ENCODE assay signal across 3 cellular contexts in genomic region chr21:24419641-24420040, GRCh38.
DNase-seq lines count a peak whose midpoint lies in the region; ATAC-seq, FAIRE-seq and TF ChIP-seq lines count a peak whose summit lies in the region.
"Not testable (repeated sequence)": the region's sequence is repeated elsewhere in the genome, so short reads cannot be mapped to it uniquely, and the experiment has no call there.

No MANE protein-coding gene starts in this region.

- intact Hi-C loops in K562 (cut with micrococcal nuclease) = not testable (repeated sequence)

- H3K36me3 ChIP-seq in HEK293 (ENCODE audit: control insufficient read depth in 2 of 2, insufficient read depth in 1 of 2, low read length in 2 of 2); K562 (ENCODE audit: control insufficient read depth, insufficient read depth, low read length): not testable (repeated sequence)

- not testable (repeated sequence) for H4K20me1 ChIP-seq in K562 (replicated peaks; ENCODE audit: control insufficient read depth, insufficient read depth, low read length)

- not testable (repeated sequence) for H2AFZ ChIP-seq in K562 (ENCODE audit: low read depth, low read length)

- not testable (repeated sequence) for H3K9me1 ChIP-seq in K562 (ENCODE audit: control insufficient read depth, insufficient read depth, low read length)

- not testable (repeated sequence) for H3K27me3 Mint-ChIP-seq in activated T-cell treated with anti-CD3 and anti-CD28 coated beads, Interleukin-2, amount 50 U/mL, for 72 hours (ENCODE audit: low read depth)

- not testable (repeated sequence) for TF ChIP-seq EP300 in K562 (IDR thresholded peaks at IDR 0.05; ENCODE audit: low read length)

- not testable (repeated sequence) for TF ChIP-seq RAD21 in K562 (CRISPR knock-in tag; conservative IDR thresholded peaks at IDR 0.05 in 1 of 2, IDR thresholded peaks at IDR 0.05 in 1 of 2)

- not testable (repeated sequence) for H3K36me3 Mint-ChIP-seq in activated T-cell treated with anti-CD3 and anti-CD28 coated beads, Interleukin-2, amount 50 U/mL, for 72 hours (ENCODE audit: insufficient read depth in 2 of 2)

- H3K4me3 Mint-ChIP-seq in activated T-cell treated with anti-CD3 and anti-CD28 coated beads, Interleukin-2, amount 50 U/mL, for 72 hours = not testable (repeated sequence)

- H3K9me3 ChIP-seq in HEK293 (ENCODE audit: control insufficient read depth, insufficient read depth, low read depth, low read length); K562 (replicated peaks; ENCODE audit: control insufficient read depth, insufficient read depth, low read depth, low read length): not testable (repeated sequence)

- DNase-seq in activated T-cell treated with anti-CD3 and anti-CD28 coated beads, Interleukin-2, amount 50 U/mL, for 72 hours; K562 (ENCODE audit: extremely low read depth in 1 of 4, low spot score in 3 of 4): not testable (repeated sequence)

- H3K27ac Mint-ChIP-seq in activated T-cell treated with anti-CD3 and anti-CD28 coated beads, Interleukin-2, amount 50 U/mL, for 72 hours = peak overlapping the region; percentile 63

- H3K4me1 ChIP-seq in HEK293 (ENCODE audit: control insufficient read depth, insufficient read depth, low read length); K562 (replicated peaks in 1 of 2; ENCODE audit: control insufficient read depth in 2 of 2, insufficient read depth in 2 of 2, low read length in 2 of 2): not testable (repeated sequence)

- not testable (repeated sequence) for H3K79me2 ChIP-seq in K562 (ENCODE audit: control insufficient read depth, insufficient read depth, low read length)

- in situ Hi-C loops in K562 (cut with MboI) = not testable (repeated sequence)

- H3K27ac ChIP-seq in HEK293 (ENCODE audit: extremely low read depth, low read depth, low read length); K562 (ENCODE audit: extremely low read depth, low read depth, low read length): not testable (repeated sequence)

- H3K4me2 ChIP-seq in K562 (ENCODE audit: insufficient read depth, low read length) = not testable (repeated sequence)

- H3K9ac ChIP-seq in K562 (ENCODE audit: insufficient read depth in 1 of 2, low read depth in 2 of 2, low read length in 2 of 2) = not testable (repeated sequence)

- BruUV-seq in K562 (replicated peaks; lab: Mats Ljungman, UMichigan) = not testable (repeated sequence)

- not testable (repeated sequence) for H3K4me1 Mint-ChIP-seq in activated T-cell treated with anti-CD3 and anti-CD28 coated beads, Interleukin-2, amount 50 U/mL, for 72 hours (ENCODE audit: low read depth)

- H3K4me3 ChIP-seq in HEK293 (ENCODE audit: low read depth, low read length); K562: not testable (repeated sequence)

- H3K9me3 Mint-ChIP-seq in activated T-cell treated with anti-CD3 and anti-CD28 coated beads, Interleukin-2, amount 50 U/mL, for 72 hours = peaks cover 6 to 11% of the 10 kb centered on the region in 2 donors

- not testable (repeated sequence) for TF ChIP-seq POLR2A in K562 (conservative IDR thresholded peaks at IDR 0.05)

- H3K27me3 ChIP-seq in K562 (ENCODE audit: control insufficient read depth in 2 of 2, insufficient read depth in 2 of 2, low read length in 2 of 2) = not testable (repeated sequence)

- not testable (repeated sequence) for ATAC-seq in activated T-cell treated with anti-CD3 and anti-CD28 coated beads, Interleukin-2, amount 50 U/mL, for 72 hours (replicated peaks in 1 of 2); K562

- TF ChIP-seq CTCF in HEK293 (tag by site-specific recombination; IDR thresholded peaks at IDR 0.05); K562 (IDR thresholded peaks at IDR 0.05 in 2 of 3, conservative IDR thresholded peaks at IDR 0.05 in 1 of 3; ENCODE audit: insufficient read depth in 2 of 3, low read depth in 1 of 3, low read length in 3 of 3): not testable (repeated sequence)

- CTCF ChIA-PET in HEK293 (lab: Yijun Ruan, JAX); K562 (lab: Yijun Ruan, JAX; ENCODE audit: low intra/inter-chr PET ratio): not testable (repeated sequence)

- POLR2A ChIA-PET in HEK293 (lab: Yijun Ruan, JAX); K562 (lab: Yijun Ruan, JAX): not testable (repeated sequence)

- not testable (repeated sequence) for FAIRE-seq in K562 (lab: Jason Lieb, UNC)

TF ChIP-seq in HEK293, 187 proteins besides CTCF, POLR2A, EP300 and RAD21:
- TF ChIP-seq ZNF707 (tag by site-specific recombination; IDR thresholded peaks at IDR 0.05) = peak; percentile 92

TF ChIP-seq in K562, 482 proteins besides CTCF, POLR2A, EP300 and RAD21:
- peak; percentile 96 for TF ChIP-seq ZNF707 (CRISPR knock-in tag; conservative IDR thresholded peaks at IDR 0.05)
